18 cellular contexts compared by ENCODE assay signal in the genomic region with DNA sequence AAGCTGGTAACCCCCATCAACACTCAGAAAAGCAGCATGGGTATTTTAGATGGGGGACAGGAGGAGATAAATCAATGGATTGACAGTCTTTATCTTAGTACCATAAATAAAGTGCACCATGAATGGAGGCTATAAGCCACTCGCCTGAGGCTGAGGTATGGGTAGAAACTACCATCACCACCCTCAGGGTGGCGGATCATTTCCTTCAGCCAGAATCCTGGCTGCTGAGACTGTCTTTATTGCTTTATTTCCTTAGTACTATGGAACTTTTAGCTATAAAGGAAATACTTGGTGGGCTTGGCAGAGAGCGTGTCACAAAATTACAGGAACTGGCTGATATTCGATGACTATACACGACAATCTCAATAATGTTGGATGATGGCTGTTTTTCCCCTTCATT. TPM values are rescaled to one million over a fixed set of nuclear protein-coding genes. Genes with fewer than 3 reads are reported as not detected.
DNase-seq lines count a peak whose midpoint lies in the region; ATAC-seq and TF ChIP-seq lines count a peak whose summit lies in the region.
"Had no signal": no experiment of that assay in that cellular context is flagged by ENCODE, and none has a peak within 500 bp of the region (broad histone marks: within the 10 kb centered on the region; RNA-seq: fewer than 3 reads in every experiment).

No MANE protein-coding gene starts in this region.

- H2BK120ac ChIP-seq in IMR-90 (ENCODE audit: low read depth, low read length): no peak overlapping the region

- CTCF ChIA-PET in activated CD8-positive, alpha-beta T cell treated with anti-CD3 and anti-CD28 coated beads for 36 hours (lab: Charles Lee): interaction anchor here (1.2 to 1.5 kb wide), 2 partner anchors 12 to 21 kb away, joined by 3 to 4 read pairs; no protein-coding TSS in a partner anchor
- CTCF ChIA-PET in activated CD8-positive, alpha-beta T cell treated with anti-CD3 and anti-CD28 coated beads, Interleukin-2, amount 10 ng/mL, durations not matched to agents 7 days and 5 days (lab: Charles Lee): no interaction called here
- CTCF ChIA-PET in IMR-90 (lab: Yijun Ruan, JAX): no interaction called here

- no peak for ATAC-seq in activated CD8-positive, alpha-beta T cell treated with anti-CD3 and anti-CD28 coated beads for 36 hours
- no peak for ATAC-seq in activated CD8-positive, alpha-beta T cell treated with anti-CD3 and anti-CD28 coated beads, Interleukin-2, amount 10 ng/mL, durations not matched to agents 7 days and 5 days
- ATAC-seq in IMR-90 (ENCODE audit: low read depth) (no peak), HG03196 (IDR thresholded peaks at IDR 0.05; ENCODE audit: unreplicated experiment) (no peak), HG03520 (IDR thresholded peaks at IDR 0.05; ENCODE audit: unreplicated experiment) (no peak)
- no peak for ATAC-seq in stimulated activated memory B cell treated with anti-CD40 and anti-IgM and Interleukin-4, amounts not matched to agents 10 μg/mL and 1 μg/mL and 100 μg/mL, for 72 hours
- ATAC-seq: GM23338, K562 had no signal

- no peak overlapping the region for H2AK9ac ChIP-seq in IMR-90 (replicated peaks; ENCODE audit: low read depth, low read length, poor library complexity)

- H3K14ac ChIP-seq in IMR-90 (replicated peaks; ENCODE audit: low read depth, low read length): no peak overlapping the region

- no peak for TF ChIP-seq CTCF in activated CD8-positive, alpha-beta T cell treated with anti-CD3 and anti-CD28 coated beads for 36 hours (IDR thresholded peaks at IDR 0.05)
- no peak for TF ChIP-seq CTCF in IMR-90 (conservative IDR thresholded peaks at IDR 0.05; ENCODE audit: low read depth, low read length)
- no peak for TF ChIP-seq CTCF in endothelial cell (IDR thresholded peaks at IDR 0.05; ENCODE audit: unreplicated experiment)

- no peak overlapping the region for H3K18ac ChIP-seq in IMR-90 (ENCODE audit: low read depth, low read length)

- no peak for TF ChIP-seq RAD21 in IMR-90 (IDR thresholded peaks at IDR 0.05; ENCODE audit: low read length)

- H3K4me1 Mint-ChIP-seq in activated CD8-positive, alpha-beta T cell treated with anti-CD3 and anti-CD28 coated beads for 36 hours (ENCODE audit: low read depth): peaks cover 19% of the 10 kb centered on the region
- peaks cover 6% of the 10 kb centered on the region for H3K4me1 Mint-ChIP-seq in activated CD8-positive, alpha-beta T cell treated with anti-CD3 and anti-CD28 coated beads, Interleukin-2, amount 10 ng/mL, durations not matched to agents 7 days and 5 days (ENCODE audit: low read depth)
- peaks cover 6% of the 10 kb centered on the region for H3K4me1 Mint-ChIP-seq in endothelial cell (ENCODE audit: unreplicated experiment)
- H3K4me1 Mint-ChIP-seq in stimulated activated memory B cell treated with anti-CD40 and anti-IgM and Interleukin-4, amounts not matched to agents 10 μg/mL and 1 μg/mL and 100 μg/mL, for 72 hours: no peaks in the 10 kb centered on the region

- no peak overlapping the region for H2AFZ ChIP-seq in IMR-90 (replicated peaks; ENCODE audit: low read length, poor library complexity)
- H2AFZ ChIP-seq: GM23338 had no signal

- H3K56ac ChIP-seq in IMR-90 (ENCODE audit: extremely low read depth, insufficient read depth, low read length): no peak overlapping the region

- TF ChIP-seq POLR2A in IMR-90 (IDR thresholded peaks at IDR 0.05; ENCODE audit: low read depth, low read length): no peak

- no peak overlapping the region for H4K91ac ChIP-seq in IMR-90 (ENCODE audit: insufficient read depth, low read depth, low read length)

- H4K20me1 ChIP-seq in IMR-90 (ENCODE audit: insufficient read depth, low read length): peaks cover 18% of the 10 kb centered on the region; the same call in 1 of the 2 replicates

- peaks cover 18% of the 10 kb centered on the region for H3K9me1 ChIP-seq in IMR-90 (ENCODE audit: insufficient read depth, low read length)

- H3K4ac ChIP-seq in IMR-90 (ENCODE audit: low read depth, low read length): no peak overlapping the region

- H3K27ac Mint-ChIP-seq in activated CD8-positive, alpha-beta T cell treated with anti-CD3 and anti-CD28 coated beads for 36 hours: peak overlapping the region; percentile 57
- no peak overlapping the region for H3K27ac Mint-ChIP-seq in activated CD8-positive, alpha-beta T cell treated with anti-CD3 and anti-CD28 coated beads, Interleukin-2, amount 10 ng/mL, durations not matched to agents 7 days and 5 days
- H3K27ac Mint-ChIP-seq in endothelial cell (ENCODE audit: unreplicated experiment): peak overlapping the region; percentile 2
- H3K27ac Mint-ChIP-seq in stimulated activated memory B cell treated with anti-CD40 and anti-IgM and Interleukin-4, amounts not matched to agents 10 μg/mL and 1 μg/mL and 100 μg/mL, for 72 hours: peak overlapping the region; percentile 32

- H3K4me3 ChIP-seq in IMR-90 (ENCODE audit: insufficient read depth, low read depth, low read length): no peak overlapping the region
- H3K4me3 ChIP-seq: GM23338, K562 had no signal

- POLR2A ChIA-PET in activated CD8-positive, alpha-beta T cell treated with anti-CD3 and anti-CD28 coated beads for 36 hours (lab: Charles Lee): no interaction called here
- POLR2A ChIA-PET in activated CD8-positive, alpha-beta T cell treated with anti-CD3 and anti-CD28 coated beads, Interleukin-2, amount 10 ng/mL, durations not matched to agents 7 days and 5 days (lab: Charles Lee): no interaction called here
- POLR2A ChIA-PET in IMR-90 (lab: Charles Lee; ENCODE audit: unreplicated experiment): no interaction called here

- dilution Hi-C loops in IMR-90 (cut with HindIII; ENCODE audit: low sequenced_read_pairs, unreplicated experiment): no loop called here

- TSS peak; percentile 65 for BruUV-seq in IMR-90 (replicated peaks; lab: Mats Ljungman, UMichigan)

- H2AK5ac ChIP-seq in IMR-90 (ENCODE audit: low read depth, low read length): no peak overlapping the region

- no peak overlapping the region for H4K5ac ChIP-seq in IMR-90 (ENCODE audit: low read depth, low read length)

- no peaks in the 10 kb centered on the region for H3K27me3 ChIP-seq in IMR-90 (ENCODE audit: control insufficient read depth, insufficient read depth, low read length)

- intact Hi-C loops in activated CD8-positive, alpha-beta T cell treated with anti-CD3 and anti-CD28 coated beads for 36 hours (cut with micrococcal nuclease): no loop called here
- intact Hi-C loops in IMR-90 (cut with micrococcal nuclease): no loop called here

- in situ Hi-C loops in IMR-90 (cut with MboI; ENCODE audit: low sequenced_read_pairs): no loop called here

- no peak overlapping the region for H2BK15ac ChIP-seq in IMR-90 (ENCODE audit: low read depth, low read length)

- H4K8ac ChIP-seq in IMR-90 (ENCODE audit: low read depth in 2 of 2, low read length in 2 of 2): no peak overlapping the region

- H3K27ac ChIP-seq in IMR-90 (ENCODE audit: insufficient read depth, low read length): no peak overlapping the region
- H3K27ac ChIP-seq: 22Rv1 had no signal

- no peak overlapping the region for H2BK20ac ChIP-seq in IMR-90 (ENCODE audit: low read depth, low read length)

- H3K4me3 Mint-ChIP-seq in activated CD8-positive, alpha-beta T cell treated with anti-CD3 and anti-CD28 coated beads for 36 hours: no peak overlapping the region
- no peak overlapping the region for H3K4me3 Mint-ChIP-seq in activated CD8-positive, alpha-beta T cell treated with anti-CD3 and anti-CD28 coated beads, Interleukin-2, amount 10 ng/mL, durations not matched to agents 7 days and 5 days
- no peak overlapping the region for H3K4me3 Mint-ChIP-seq in endothelial cell (ENCODE audit: unreplicated experiment)
- no peak overlapping the region for H3K4me3 Mint-ChIP-seq in stimulated activated memory B cell treated with anti-CD40 and anti-IgM and Interleukin-4, amounts not matched to agents 10 μg/mL and 1 μg/mL and 100 μg/mL, for 72 hours
- H3K4me3 Mint-ChIP-seq: GM23338 had no signal

- DNase-seq in activated CD8-positive, alpha-beta T cell treated with anti-CD3 and anti-CD28 coated beads for 36 hours: no peak
- no peak for DNase-seq in activated CD8-positive, alpha-beta T cell treated with anti-CD3 and anti-CD28 coated beads, Interleukin-2, amount 10 ng/mL, durations not matched to agents 7 days and 5 days
- no peak for DNase-seq in IMR-90
- no peak for DNase-seq in endothelial cell (ENCODE audit: low spot score)
- DNase-seq in NCI-H748 treated with DMSO at 0.1 percent for 48 hours (lab: John Stamatoyannopoulos, UW): no peak
- DNase-seq: AML-193; DMS53; HCEC 1CT; NCI-H1694 treated with DMSO at 0.1 percent for 48 hours; NK-92 treated with Interleukin-12 subunit alpha and Interleukin-12 subunit beta, amount 100 ng/mL, for 24 hours; Right ventricle myocardium superior had no signal

- H3K79me1 ChIP-seq in IMR-90 (ENCODE audit: low read depth in 1 of 2, low read length in 2 of 2): peaks cover 7 to 51% of the 10 kb centered on the region in 2 experiments; a peak in 2 of 4 replicates

- H3K27me3 Mint-ChIP-seq in activated CD8-positive, alpha-beta T cell treated with anti-CD3 and anti-CD28 coated beads for 36 hours: no peaks in the 10 kb centered on the region
- no peaks in the 10 kb centered on the region for H3K27me3 Mint-ChIP-seq in activated CD8-positive, alpha-beta T cell treated with anti-CD3 and anti-CD28 coated beads, Interleukin-2, amount 10 ng/mL, durations not matched to agents 7 days and 5 days (ENCODE audit: low read depth)
- peaks cover 5% of the 10 kb centered on the region for H3K27me3 Mint-ChIP-seq in endothelial cell (ENCODE audit: unreplicated experiment)
- H3K27me3 Mint-ChIP-seq in stimulated activated memory B cell treated with anti-CD40 and anti-IgM and Interleukin-4, amounts not matched to agents 10 μg/mL and 1 μg/mL and 100 μg/mL, for 72 hours: no peaks in the 10 kb centered on the region

- H3K36me3 Mint-ChIP-seq in activated CD8-positive, alpha-beta T cell treated with anti-CD3 and anti-CD28 coated beads for 36 hours (ENCODE audit: low read depth): peaks cover 66% of the 10 kb centered on the region
- H3K36me3 Mint-ChIP-seq in activated CD8-positive, alpha-beta T cell treated with anti-CD3 and anti-CD28 coated beads, Interleukin-2, amount 10 ng/mL, durations not matched to agents 7 days and 5 days (ENCODE audit: low read depth): peaks cover 76% of the 10 kb centered on the region
- H3K36me3 Mint-ChIP-seq in endothelial cell (ENCODE audit: low read depth, unreplicated experiment): peaks cover 47% of the 10 kb centered on the region
- peaks cover 67% of the 10 kb centered on the region for H3K36me3 Mint-ChIP-seq in stimulated activated memory B cell treated with anti-CD40 and anti-IgM and Interleukin-4, amounts not matched to agents 10 μg/mL and 1 μg/mL and 100 μg/mL, for 72 hours

- H3K4me1 ChIP-seq in IMR-90 (ENCODE audit: control insufficient read depth, insufficient read depth, low read length): no peaks in the 10 kb centered on the region

- WGBS in IMR-90 (ENCODE audit: extremely low coverage in 2 of 2, insufficient read length in 1 of 2), 2 experiments: no CpG with 5 or more reads among the region's 5 CpGs

- peaks cover 25% of the 10 kb centered on the region for H3K36me3 ChIP-seq in IMR-90 (ENCODE audit: control insufficient read depth, insufficient read depth, low read length)

- no peak overlapping the region for H3K23ac ChIP-seq in IMR-90 (ENCODE audit: low read depth, low read length)

- H3K4me2 ChIP-seq in IMR-90 (ENCODE audit: low read depth, low read length): no peak overlapping the region

- H3K9me3 ChIP-seq in IMR-90 (ENCODE audit: control insufficient read depth, insufficient read depth, low read length): no peaks in the 10 kb centered on the region

- H3K9ac ChIP-seq in IMR-90 (ENCODE audit: low read depth, low read length): no peak overlapping the region

- H2BK5ac ChIP-seq in IMR-90 (ENCODE audit: low read depth, low read length, poor library complexity, severe bottlenecking): no peak overlapping the region

- no peaks in the 10 kb centered on the region for H3K9me3 Mint-ChIP-seq in activated CD8-positive, alpha-beta T cell treated with anti-CD3 and anti-CD28 coated beads for 36 hours
- no peaks in the 10 kb centered on the region for H3K9me3 Mint-ChIP-seq in activated CD8-positive, alpha-beta T cell treated with anti-CD3 and anti-CD28 coated beads, Interleukin-2, amount 10 ng/mL, durations not matched to agents 7 days and 5 days (ENCODE audit: insufficient read depth)
- H3K9me3 Mint-ChIP-seq in endothelial cell (ENCODE audit: unreplicated experiment): no peaks in the 10 kb centered on the region
- H3K9me3 Mint-ChIP-seq in stimulated activated memory B cell treated with anti-CD40 and anti-IgM and Interleukin-4, amounts not matched to agents 10 μg/mL and 1 μg/mL and 100 μg/mL, for 72 hours: no peaks in the 10 kb centered on the region
- H3K9me3 Mint-ChIP-seq: GM23338 had no signal

RNA-seq across cellular contexts. Expression of gene STK38, which starts 52.2 kb away (rescaled TPM):
- total RNA-seq in activated CD8-positive, alpha-beta T cell treated with anti-CD3 and anti-CD28 coated beads for 36 hours: 10 to 100 TPM; 22.9 to 23.4 TPM
- 10 to 100 TPM; 53.5 to 54.4 TPM for total RNA-seq in activated CD8-positive, alpha-beta T cell treated with anti-CD3 and anti-CD28 coated beads, Interleukin-2, amount 10 ng/mL, durations not matched to agents 7 days and 5 days
- total RNA-seq in IMR-90 (2012; rRNA removed): 9.7 and 10.6 TPM in 2 replicates
- polyA plus RNA-seq in IMR-90 (2012; rRNA removed): 14.6 and 19.7 TPM in 2 replicates
- 4.8 and 5.6 TPM in 2 replicates for polyA plus RNA-seq in IMR-90 (2012; cell fraction: cytosol; rRNA removed)
- 7.4 and 39.5 TPM in 2 replicates for polyA plus RNA-seq in IMR-90 (2012; cell fraction: nucleus; rRNA removed; ENCODE audit: low replicate concordance)
- total RNA-seq in endothelial cell (ENCODE audit: unreplicated experiment): 41.4 TPM

RNA-seq across cellular contexts. Expression of gene KCTD20, which starts 52.3 kb away (rescaled TPM):
- total RNA-seq in activated CD8-positive, alpha-beta T cell treated with anti-CD3 and anti-CD28 coated beads for 36 hours: 10 to 100 TPM; 42.7 to 45.1 TPM
- 10 to 100 TPM; 56.5 to 58.9 TPM for total RNA-seq in activated CD8-positive, alpha-beta T cell treated with anti-CD3 and anti-CD28 coated beads, Interleukin-2, amount 10 ng/mL, durations not matched to agents 7 days and 5 days
- 150 TPM in 2 replicates for total RNA-seq in IMR-90 (2012; rRNA removed)
- polyA plus RNA-seq in IMR-90 (2012; rRNA removed): 48.5 and 55.4 TPM in 2 replicates
- polyA plus RNA-seq in IMR-90 (2012; cell fraction: cytosol; rRNA removed): 19.9 and 24.2 TPM in 2 replicates
- 7.4 and 32.8 TPM in 2 replicates for polyA plus RNA-seq in IMR-90 (2012; cell fraction: nucleus; rRNA removed; ENCODE audit: low replicate concordance)
- 43.0 TPM for total RNA-seq in endothelial cell (ENCODE audit: unreplicated experiment)

RNA-seq across cellular contexts. Expression of gene PXT1, which starts 52.4 kb away (rescaled TPM):
- under 1 TPM; 0.22 to 0.36 TPM for total RNA-seq in activated CD8-positive, alpha-beta T cell treated with anti-CD3 and anti-CD28 coated beads for 36 hours
- under 1 TPM; 0.16 TPM for total RNA-seq in activated CD8-positive, alpha-beta T cell treated with anti-CD3 and anti-CD28 coated beads, Interleukin-2, amount 10 ng/mL, durations not matched to agents 7 days and 5 days
- total RNA-seq in IMR-90 (2012; rRNA removed) (not detected in 2 replicates), endothelial cell (ENCODE audit: unreplicated experiment) (not detected)
- not detected in 2 replicates for polyA plus RNA-seq in IMR-90 (2012; rRNA removed)
- polyA plus RNA-seq in IMR-90 (2012; cell fraction: cytosol; rRNA removed): not detected in 2 replicates
- polyA plus RNA-seq in IMR-90 (2012; cell fraction: nucleus; rRNA removed; ENCODE audit: low replicate concordance): 0.04 TPM in 1 of 2 replicates, not detected in the other
- total RNA-seq: NCI-H460 had no signal
- polyA plus RNA-seq: GM23338 had no signal
